8 cellular contexts compared by ENCODE assay signal in genomic region chr20:49936153-49937022, GRCh38. TPM values are rescaled to one million over a fixed set of nuclear protein-coding genes. Genes with fewer than 3 reads are reported as not detected.
DNase-seq lines count a peak whose midpoint lies in the region; ATAC-seq and TF ChIP-seq lines count a peak whose summit lies in the region.

RNF114 (plus strand) TSS chr20:49936397; CDS start chr20:49936413, 16 bp downstream.

- H3K9me3 Mint-ChIP-seq in activated T-helper 17 cell treated with anti-CD3 and anti-CD28 coated beads, Interleukin-2, amount 50 U/mL, for 72 hours, result no peaks in the 10 kb centered on the region
- peaks cover 0 to 2% (median 0%) of the 10 kb centered on the region in 11 donors for H3K9me3 Mint-ChIP-seq in naive thymus-derived CD4-positive, alpha-beta T cell
- H3K9me3 Mint-ChIP-seq in stimulated activated memory B cell treated with anti-CD40 and anti-IgM and Interleukin-4, amounts not matched to agents 10 μg/mL and 1 μg/mL and 100 μg/mL, for 72 hours, result no peaks in the 10 kb centered on the region

- H3K4me1 ChIP-seq in Karpas-422 (ENCODE audit: low read length), result peaks cover 30% of the 10 kb centered on the region
- H3K4me1 ChIP-seq in fibroblast of lung (ENCODE audit: control insufficient read depth, extremely low read depth, insufficient read depth, low read length), result peaks cover 11% of the 10 kb centered on the region
- peaks cover 20 to 27% of the 10 kb centered on the region in 2 donors for H3K4me1 ChIP-seq in naive thymus-derived CD4-positive, alpha-beta T cell (ENCODE audit: control insufficient read depth in 2 of 2, insufficient read depth in 2 of 2, low read length in 2 of 2)

- H3K9ac ChIP-seq in Karpas-422 (ENCODE audit: low read length) (peak within 1 kb of the TSS; percentile 93), fibroblast of lung (ENCODE audit: insufficient read depth, low read length) (peak within 1 kb of the TSS; percentile 94)

- intact Hi-C loops in naive thymus-derived CD4-positive, alpha-beta T cell (cut with micrococcal nuclease), result loop anchor here (1.0 to 10.0 kb wide), 14 partner anchors 8 to 1012 kb away; partner anchors contain the start of genes PTPN1 (in 2 of the 2), SNAI1 (in 2 of the 2), SPATA2 (in 2 of the 2) and ADNP (in 1 of the 2)

- peaks cover 33% of the 10 kb centered on the region for H3K4me1 Mint-ChIP-seq in activated T-helper 17 cell treated with anti-CD3 and anti-CD28 coated beads, Interleukin-2, amount 50 U/mL, for 72 hours
- peaks cover 36 to 61% (median 53%) of the 10 kb centered on the region in 7 donors for H3K4me1 Mint-ChIP-seq in naive thymus-derived CD4-positive, alpha-beta T cell
- H3K4me1 Mint-ChIP-seq in stimulated activated memory B cell treated with anti-CD40 and anti-IgM and Interleukin-4, amounts not matched to agents 10 μg/mL and 1 μg/mL and 100 μg/mL, for 72 hours, result peaks cover 62% of the 10 kb centered on the region

- H3K36me3 ChIP-seq in Karpas-422 (ENCODE audit: insufficient read depth, low read length) (peaks cover 13% of the 10 kb centered on the region; the same call in 1 of the 2 replicates), fibroblast of lung (ENCODE audit: control insufficient read depth, insufficient read depth, low read length) (peaks cover 2% of the 10 kb centered on the region)
- peaks cover 0 to 19% (median 4%) of the 10 kb centered on the region in 3 experiments for H3K36me3 ChIP-seq in naive thymus-derived CD4-positive, alpha-beta T cell (ENCODE audit: control insufficient read depth in 2 of 3, insufficient read depth in 3 of 3, low read length in 3 of 3)

- peak within 1 kb of the TSS; percentile 78 for H3K4me3 ChIP-seq in Karpas-422 (ENCODE audit: low read length)
- H3K4me3 ChIP-seq in fibroblast of lung (replicated peaks in 1 of 4; ENCODE audit: control extremely low read depth in 1 of 4, insufficient read depth in 1 of 4, low read depth in 3 of 4, low read length in 4 of 4), result peak within 1 kb of the TSS; percentile 92 to 98 (median 98)
- H3K4me3 ChIP-seq in naive thymus-derived CD4-positive, alpha-beta T cell (ENCODE audit: low read length), result peak within 1 kb of the TSS; percentile 90

- H3K27me3 ChIP-seq in Karpas-422 (ENCODE audit: low read length) (no peaks in the 10 kb centered on the region), fibroblast of lung (ENCODE audit: control insufficient read depth, insufficient read depth, low read length) (no peaks in the 10 kb centered on the region)
- no peaks in the 10 kb centered on the region for H3K27me3 ChIP-seq in naive thymus-derived CD4-positive, alpha-beta T cell (ENCODE audit: control insufficient read depth in 2 of 2, insufficient read depth in 2 of 2, low read length in 2 of 2)

- peak; percentile 66 for ATAC-seq in GM21529 (IDR thresholded peaks at IDR 0.05; ENCODE audit: unreplicated experiment)
- ATAC-seq in activated T-helper 17 cell treated with anti-CD3 and anti-CD28 coated beads, Interleukin-2, amount 50 U/mL, for 72 hours (replicated peaks), result peak; percentile 95
- ATAC-seq in naive thymus-derived CD4-positive, alpha-beta T cell, result peak; percentile 99
- peak; percentile 93 for ATAC-seq in stimulated activated memory B cell treated with anti-CD40 and anti-IgM and Interleukin-4, amounts not matched to agents 10 μg/mL and 1 μg/mL and 100 μg/mL, for 72 hours

- TF ChIP-seq CTCF in fibroblast of lung (conservative IDR thresholded peaks at IDR 0.05 in 1 of 2, IDR thresholded peaks at IDR 0.05 in 1 of 2; ENCODE audit: low read depth in 1 of 2, low read length in 2 of 2), result no peak

- peak within 1 kb of the TSS; percentile 97 for H3K4me3 Mint-ChIP-seq in activated T-helper 17 cell treated with anti-CD3 and anti-CD28 coated beads, Interleukin-2, amount 50 U/mL, for 72 hours
- peak within 1 kb of the TSS; percentile 95 to 100 (median 98) for H3K4me3 Mint-ChIP-seq in naive thymus-derived CD4-positive, alpha-beta T cell
- peak within 1 kb of the TSS; percentile 98 for H3K4me3 Mint-ChIP-seq in stimulated activated memory B cell treated with anti-CD40 and anti-IgM and Interleukin-4, amounts not matched to agents 10 μg/mL and 1 μg/mL and 100 μg/mL, for 72 hours

- H3K27ac Mint-ChIP-seq in activated T-helper 17 cell treated with anti-CD3 and anti-CD28 coated beads, Interleukin-2, amount 50 U/mL, for 72 hours, result peak within 1 kb of the TSS; percentile 91
- H3K27ac Mint-ChIP-seq in naive thymus-derived CD4-positive, alpha-beta T cell, result peak within 1 kb of the TSS; percentile 83 to 98 (median 95)
- H3K27ac Mint-ChIP-seq in stimulated activated memory B cell treated with anti-CD40 and anti-IgM and Interleukin-4, amounts not matched to agents 10 μg/mL and 1 μg/mL and 100 μg/mL, for 72 hours, result peak within 1 kb of the TSS; percentile 88

- CTCF ChIA-PET in naive thymus-derived CD4-positive, alpha-beta T cell (lab: Charles Lee), result interaction anchor here (1.0 to 1.5 kb wide), 2 partner anchors 9 to 19 kb away, joined by 3 to 4 read pairs; no protein-coding TSS in a partner anchor

- POLR2A ChIA-PET in naive thymus-derived CD4-positive, alpha-beta T cell (lab: Charles Lee), result interaction anchor here (0.6 to 4.4 kb wide), 11 partner anchors 8 to 748 kb away, joined by 3 to 44 read pairs (median 4); partner anchors contain the start of gene SPATA2

- H3K4me2 ChIP-seq in Karpas-422 (ENCODE audit: low read depth, low read length, poor library complexity, severe bottlenecking), result peak within 1 kb of the TSS; percentile 77
- H3K4me2 ChIP-seq in fibroblast of lung (ENCODE audit: extremely low read depth, insufficient read depth, low read length), result peak within 1 kb of the TSS; percentile 76

- H4K20me1 ChIP-seq in Karpas-422 (ENCODE audit: insufficient read depth, low read depth, low read length) (peaks cover 6% of the 10 kb centered on the region; the same call in 1 of the 2 replicates), fibroblast of lung (ENCODE audit: control insufficient read depth, extremely low read depth, insufficient read depth, low read length) (no peaks in the 10 kb centered on the region)

- H2AFZ ChIP-seq in Karpas-422 (ENCODE audit: low read length) (peak within 1 kb of the TSS; percentile 94), fibroblast of lung (ENCODE audit: low read length) (peak within 1 kb of the TSS; percentile 89)

- H3K9me3 ChIP-seq in Karpas-422 (ENCODE audit: low read length), result no peaks in the 10 kb centered on the region
- H3K9me3 ChIP-seq in fibroblast of lung (ENCODE audit: control insufficient read depth, insufficient read depth, low read depth, low read length), result no peaks in the 10 kb centered on the region
- H3K9me3 ChIP-seq in naive thymus-derived CD4-positive, alpha-beta T cell (ENCODE audit: control insufficient read depth in 2 of 3, low read length in 3 of 3), result no peaks in the 10 kb centered on the region

- H3K27me3 Mint-ChIP-seq in activated T-helper 17 cell treated with anti-CD3 and anti-CD28 coated beads, Interleukin-2, amount 50 U/mL, for 72 hours, result no peaks in the 10 kb centered on the region
- no peaks in the 10 kb centered on the region for H3K27me3 Mint-ChIP-seq in naive thymus-derived CD4-positive, alpha-beta T cell
- H3K27me3 Mint-ChIP-seq in stimulated activated memory B cell treated with anti-CD40 and anti-IgM and Interleukin-4, amounts not matched to agents 10 μg/mL and 1 μg/mL and 100 μg/mL, for 72 hours, result no peaks in the 10 kb centered on the region

- H3K27ac ChIP-seq in Karpas-422 (ENCODE audit: low read length) (peak within 1 kb of the TSS; percentile 27), fibroblast of lung (ENCODE audit: insufficient read depth, low read length) (peak within 1 kb of the TSS; percentile 91)
- peak within 1 kb of the TSS; percentile 95 for H3K27ac ChIP-seq in naive thymus-derived CD4-positive, alpha-beta T cell (ENCODE audit: low read depth, low read length)

- no peaks in the 10 kb centered on the region for H3K9me2 ChIP-seq in Karpas-422 (replicated peaks; ENCODE audit: insufficient read depth, low read length)

- peaks cover 49% of the 10 kb centered on the region for H3K79me2 ChIP-seq in Karpas-422 (ENCODE audit: low read length)
- peaks cover 51% of the 10 kb centered on the region for H3K79me2 ChIP-seq in fibroblast of lung (ENCODE audit: control insufficient read depth, insufficient read depth, low read length)

- peak; percentile 64 for DNase-seq in DMS 273 treated with DMSO at 0.1 percent for 48 hours (lab: John Stamatoyannopoulos, UW)
- DNase-seq in Karpas-422, result peak; percentile 96
- peak; percentile 95 for DNase-seq in RPMI8226
- DNase-seq in fibroblast of lung (ENCODE audit: low read depth in 2 of 2), result peak; percentile 81 to 91
- peak; percentile 79 to 92 (median 86) for DNase-seq in naive thymus-derived CD4-positive, alpha-beta T cell

- peaks cover 47% of the 10 kb centered on the region for H3K36me3 Mint-ChIP-seq in activated T-helper 17 cell treated with anti-CD3 and anti-CD28 coated beads, Interleukin-2, amount 50 U/mL, for 72 hours (ENCODE audit: low read depth)
- H3K36me3 Mint-ChIP-seq in naive thymus-derived CD4-positive, alpha-beta T cell, result peaks cover 2 to 12% (median 5%) of the 10 kb centered on the region in 5 donors
- peaks cover 15% of the 10 kb centered on the region for H3K36me3 Mint-ChIP-seq in stimulated activated memory B cell treated with anti-CD40 and anti-IgM and Interleukin-4, amounts not matched to agents 10 μg/mL and 1 μg/mL and 100 μg/mL, for 72 hours

RNA-seq across cellular contexts. Expression of gene RNF114, which starts in this region (rescaled TPM):
- 34.2 and 38.1 TPM in 2 replicates for total RNA-seq in Karpas-422 (2014; rRNA removed; shearing (Covaris generic); ENCODE audit: low replicate concordance)
- total RNA-seq in activated T-helper 17 cell treated with anti-CD3 and anti-CD28 coated beads, Interleukin-2, amount 50 U/mL, for 72 hours, result 10 to 100 TPM; 59.8 to 65.0 TPM
- 50.3 and 65.2 TPM in 2 replicates for total RNA-seq in fibroblast of lung
- 70.2 and 93.9 TPM in 2 replicates for polyA plus RNA-seq in fibroblast of lung
- 57.8 and 75.8 TPM in 2 replicates for polyA plus RNA-seq in fibroblast of lung (2012)
- polyA minus RNA-seq in fibroblast of lung (ENCODE audit: low replicate concordance), result 53.6 and 77.4 TPM in 2 replicates
- 100 to 1,000 TPM in 3 of 5 experiments, 10 to 100 TPM in 2; 67.1 to 113 (median 101) TPM for total RNA-seq in naive thymus-derived CD4-positive, alpha-beta T cell
- polyA plus RNA-seq in naive thymus-derived CD4-positive, alpha-beta T cell, result 100 to 1,000 TPM; 130 to 143 TPM

Comparison
In these comparisons a context has a peak if more than half of its experiments do, and no peak if none do; other contexts are left out.
1. Peak in every context shown above with its lines: DNase-seq, ATAC-seq, H3K4me3 ChIP-seq and H3K27ac ChIP-seq.
2. H3K27ac ChIP-seq: peak in every context shown above with its lines; median percentile 95 in naive thymus-derived CD4-positive, alpha-beta T cell; 91 in fibroblast of lung; 27 in Karpas-422.